In genomic region chr6:26218824-26219223, GRCh38 we compare ENCODE assay signal across 12 cellular contexts.
DNase-seq lines count a peak whose midpoint lies in the region; ATAC-seq and TF ChIP-seq lines count a peak whose summit lies in the region.
"Had no signal": no experiment of that assay in that cellular context is flagged by ENCODE, and none has a peak within 500 bp of the region (broad histone marks: within the 10 kb centered on the region; RNA-seq: fewer than 3 reads in every experiment).

No MANE protein-coding gene starts in this region.

- H3K36me3 Mint-ChIP-seq in activated CD8-positive, alpha-beta T cell treated with anti-CD3 and anti-CD28 coated beads for 36 hours (ENCODE audit: low read depth): no peaks in the 10 kb centered on the region
- H3K36me3 Mint-ChIP-seq in activated CD8-positive, alpha-beta T cell treated with anti-CD3 and anti-CD28 coated beads, Interleukin-2, amount 10 ng/mL, durations not matched to agents 7 days and 5 days (ENCODE audit: low read depth): no peaks in the 10 kb centered on the region
- no peaks in the 10 kb centered on the region for H3K36me3 Mint-ChIP-seq in activated T-helper 2 cell treated with anti-CD3 and anti-CD28 coated beads, Interferon-gamma antibody, Interleukin-2, Interleukin-4, amounts not matched to agents 10 μg/mL and 5 μg/mL and 100 μg/mL, durations not matched to agents 14 hours and 24 hours and 36 hours (ENCODE audit: low read depth)
- H3K36me3 Mint-ChIP-seq in stimulated activated naive B cell treated with anti-CD40 and anti-IgM and Interleukin-4, amounts not matched to agents 10 μg/mL and 1 μg/mL and 100 μg/mL, for 72 hours: no peaks in the 10 kb centered on the region

- POLR2A ChIA-PET in activated CD8-positive, alpha-beta T cell treated with anti-CD3 and anti-CD28 coated beads for 36 hours (lab: Charles Lee): interaction anchor here (0.8 to 27.2 kb wide), 8 partner anchors 14 to 67 kb away, joined by 3 to 883 read pairs (median 3); a partner anchor contains a TSS
- POLR2A ChIA-PET in activated CD8-positive, alpha-beta T cell treated with anti-CD3 and anti-CD28 coated beads, Interleukin-2, amount 10 ng/mL, durations not matched to agents 7 days and 5 days (lab: Charles Lee): interaction anchor here (0.7 to 27.2 kb wide), 7 partner anchors 16 to 163 kb away, joined by 3 to 2224 read pairs (median 5); a partner anchor contains a TSS

- CTCF ChIA-PET in activated CD8-positive, alpha-beta T cell treated with anti-CD3 and anti-CD28 coated beads for 36 hours (lab: Charles Lee): no interaction called here
- CTCF ChIA-PET in activated CD8-positive, alpha-beta T cell treated with anti-CD3 and anti-CD28 coated beads, Interleukin-2, amount 10 ng/mL, durations not matched to agents 7 days and 5 days (lab: Charles Lee): no interaction called here

- H3K36me3 ChIP-seq in NT2/D1 (ENCODE audit: insufficient read depth, insufficient read length, low read length) (no peaks in the 10 kb centered on the region), brain microvascular endothelial cell (replicated peaks) (no peaks in the 10 kb centered on the region)

- peak overlapping the region; percentile 7 for H3K27ac Mint-ChIP-seq in activated CD8-positive, alpha-beta T cell treated with anti-CD3 and anti-CD28 coated beads for 36 hours
- no peak overlapping the region for H3K27ac Mint-ChIP-seq in activated CD8-positive, alpha-beta T cell treated with anti-CD3 and anti-CD28 coated beads, Interleukin-2, amount 10 ng/mL, durations not matched to agents 7 days and 5 days
- H3K27ac Mint-ChIP-seq in activated T-helper 2 cell treated with anti-CD3 and anti-CD28 coated beads, Interferon-gamma antibody, Interleukin-2, Interleukin-4, amounts not matched to agents 10 μg/mL and 5 μg/mL and 100 μg/mL, durations not matched to agents 14 hours and 24 hours and 36 hours: peak overlapping the region; percentile 35
- H3K27ac Mint-ChIP-seq in stimulated activated naive B cell treated with anti-CD40 and anti-IgM and Interleukin-4, amounts not matched to agents 10 μg/mL and 1 μg/mL and 100 μg/mL, for 72 hours: peak overlapping the region; percentile 9

- no peak for DNase-seq in activated CD8-positive, alpha-beta T cell treated with anti-CD3 and anti-CD28 coated beads for 36 hours
- DNase-seq in activated CD8-positive, alpha-beta T cell treated with anti-CD3 and anti-CD28 coated beads, Interleukin-2, amount 10 ng/mL, durations not matched to agents 7 days and 5 days: no peak
- no peak for DNase-seq in NT2/D1 (ENCODE audit: low read depth, low spot score)
- no peak for DNase-seq in activated T-helper 2 cell treated with anti-CD3 and anti-CD28 coated beads, Interferon-gamma antibody, Interleukin-2, Interleukin-4, amounts not matched to agents 10 μg/mL and 5 μg/mL and 100 μg/mL, durations not matched to agents 14 hours and 24 hours and 36 hours (ENCODE audit: low spot score)
- no peak for DNase-seq in stimulated activated naive B cell treated with anti-CD40 and anti-IgM and Interleukin-4, amounts not matched to agents 10 μg/mL and 1 μg/mL and 100 μg/mL, for 72 hours
- no peak for DNase-seq in iPS-NIHi7 (ENCODE audit: extremely low spot score)
- no peak for DNase-seq in brain microvascular endothelial cell
- no peak for DNase-seq in left lobe of liver (ENCODE audit: low spot score)
- DNase-seq: DMS 273 treated with DMSO at 0.1 percent for 48 hours, NCI-H1105 treated with DMSO at 0.1 percent for 48 hours, NCI-H446, substantia nigra had no signal

- H3K4me3 ChIP-seq in NT2/D1 (ENCODE audit: insufficient read length, low read depth) (peak overlapping the region; percentile 11), brain microvascular endothelial cell (ENCODE audit: low read depth, low read length) (no peak overlapping the region)

- peaks cover 2% of the 10 kb centered on the region for H3K4me1 ChIP-seq in NT2/D1 (ENCODE audit: insufficient read depth, insufficient read length)

- intact Hi-C loops in activated CD8-positive, alpha-beta T cell treated with anti-CD3 and anti-CD28 coated beads for 36 hours (cut with micrococcal nuclease): loop anchor here (5.0 kb wide), 1 partner anchor 53 kb away; a partner anchor contains a TSS
- intact Hi-C loops in activated T-helper 2 cell treated with anti-CD3 and anti-CD28 coated beads, Interferon-gamma antibody, Interleukin-2, Interleukin-4, amounts not matched to agents 10 μg/mL and 5 μg/mL and 100 μg/mL, durations not matched to agents 14 hours and 24 hours and 36 hours (cut with micrococcal nuclease): no loop called here

- no peaks in the 10 kb centered on the region for H3K27me3 ChIP-seq in NT2/D1 (ENCODE audit: insufficient read depth, insufficient read length)
- no peaks in the 10 kb centered on the region for H3K27me3 ChIP-seq in brain microvascular endothelial cell (replicated peaks)

- in situ Hi-C loops in brain microvascular endothelial cell (cut with HindIII; ENCODE audit: low pct_ligation_motif_present, low sequenced_read_pairs): no loop called here

- H3K9me3 Mint-ChIP-seq in activated CD8-positive, alpha-beta T cell treated with anti-CD3 and anti-CD28 coated beads for 36 hours: no peaks in the 10 kb centered on the region
- no peaks in the 10 kb centered on the region for H3K9me3 Mint-ChIP-seq in activated CD8-positive, alpha-beta T cell treated with anti-CD3 and anti-CD28 coated beads, Interleukin-2, amount 10 ng/mL, durations not matched to agents 7 days and 5 days (ENCODE audit: insufficient read depth)
- no peaks in the 10 kb centered on the region for H3K9me3 Mint-ChIP-seq in activated T-helper 2 cell treated with anti-CD3 and anti-CD28 coated beads, Interferon-gamma antibody, Interleukin-2, Interleukin-4, amounts not matched to agents 10 μg/mL and 5 μg/mL and 100 μg/mL, durations not matched to agents 14 hours and 24 hours and 36 hours
- peaks cover 1 to 4% of the 10 kb centered on the region in 2 donors for H3K9me3 Mint-ChIP-seq in stimulated activated naive B cell treated with anti-CD40 and anti-IgM and Interleukin-4, amounts not matched to agents 10 μg/mL and 1 μg/mL and 100 μg/mL, for 72 hours

- no peak for ATAC-seq in activated CD8-positive, alpha-beta T cell treated with anti-CD3 and anti-CD28 coated beads for 36 hours
- no peak for ATAC-seq in activated CD8-positive, alpha-beta T cell treated with anti-CD3 and anti-CD28 coated beads, Interleukin-2, amount 10 ng/mL, durations not matched to agents 7 days and 5 days
- ATAC-seq in stimulated activated naive B cell treated with anti-CD40 and anti-IgM and Interleukin-4, amounts not matched to agents 10 μg/mL and 1 μg/mL and 100 μg/mL, for 72 hours (replicated peaks): no peak
- ATAC-seq in left lobe of liver: no peak

- H3K27ac ChIP-seq in brain microvascular endothelial cell: no peak overlapping the region

- peak overlapping the region; percentile 50 for H3K9ac ChIP-seq in NT2/D1 (ENCODE audit: insufficient read length, low read depth)

- no peak for TF ChIP-seq CTCF in activated CD8-positive, alpha-beta T cell treated with anti-CD3 and anti-CD28 coated beads for 36 hours (IDR thresholded peaks at IDR 0.05)
- no peak for TF ChIP-seq CTCF in brain microvascular endothelial cell (IDR thresholded peaks at IDR 0.05; ENCODE audit: low read depth, low read length, missing control alignments)

- H3K4me1 Mint-ChIP-seq in activated CD8-positive, alpha-beta T cell treated with anti-CD3 and anti-CD28 coated beads for 36 hours (ENCODE audit: low read depth): peaks cover 13% of the 10 kb centered on the region
- H3K4me1 Mint-ChIP-seq in activated CD8-positive, alpha-beta T cell treated with anti-CD3 and anti-CD28 coated beads, Interleukin-2, amount 10 ng/mL, durations not matched to agents 7 days and 5 days (ENCODE audit: low read depth): peaks cover 38% of the 10 kb centered on the region
- peaks cover 19% of the 10 kb centered on the region for H3K4me1 Mint-ChIP-seq in activated T-helper 2 cell treated with anti-CD3 and anti-CD28 coated beads, Interferon-gamma antibody, Interleukin-2, Interleukin-4, amounts not matched to agents 10 μg/mL and 5 μg/mL and 100 μg/mL, durations not matched to agents 14 hours and 24 hours and 36 hours (ENCODE audit: low read depth)
- H3K4me1 Mint-ChIP-seq in stimulated activated naive B cell treated with anti-CD40 and anti-IgM and Interleukin-4, amounts not matched to agents 10 μg/mL and 1 μg/mL and 100 μg/mL, for 72 hours: peaks cover 4 to 6% of the 10 kb centered on the region in 2 donors

- peaks cover under 1% of the 10 kb centered on the region; the same call in 1 of the 2 replicates for H3K9me3 ChIP-seq in NT2/D1 (ENCODE audit: insufficient read depth, low read length)

- no peaks in the 10 kb centered on the region for H3K27me3 Mint-ChIP-seq in activated CD8-positive, alpha-beta T cell treated with anti-CD3 and anti-CD28 coated beads for 36 hours
- H3K27me3 Mint-ChIP-seq in activated CD8-positive, alpha-beta T cell treated with anti-CD3 and anti-CD28 coated beads, Interleukin-2, amount 10 ng/mL, durations not matched to agents 7 days and 5 days (ENCODE audit: low read depth): no peaks in the 10 kb centered on the region
- H3K27me3 Mint-ChIP-seq in activated T-helper 2 cell treated with anti-CD3 and anti-CD28 coated beads, Interferon-gamma antibody, Interleukin-2, Interleukin-4, amounts not matched to agents 10 μg/mL and 5 μg/mL and 100 μg/mL, durations not matched to agents 14 hours and 24 hours and 36 hours (ENCODE audit: low read depth): no peaks in the 10 kb centered on the region
- no peaks in the 10 kb centered on the region for H3K27me3 Mint-ChIP-seq in stimulated activated naive B cell treated with anti-CD40 and anti-IgM and Interleukin-4, amounts not matched to agents 10 μg/mL and 1 μg/mL and 100 μg/mL, for 72 hours

- peak overlapping the region; percentile 2 for H3K4me3 Mint-ChIP-seq in activated CD8-positive, alpha-beta T cell treated with anti-CD3 and anti-CD28 coated beads for 36 hours
- no peak overlapping the region for H3K4me3 Mint-ChIP-seq in activated CD8-positive, alpha-beta T cell treated with anti-CD3 and anti-CD28 coated beads, Interleukin-2, amount 10 ng/mL, durations not matched to agents 7 days and 5 days
- no peak overlapping the region for H3K4me3 Mint-ChIP-seq in activated T-helper 2 cell treated with anti-CD3 and anti-CD28 coated beads, Interferon-gamma antibody, Interleukin-2, Interleukin-4, amounts not matched to agents 10 μg/mL and 5 μg/mL and 100 μg/mL, durations not matched to agents 14 hours and 24 hours and 36 hours (ENCODE audit: low read depth)
- H3K4me3 Mint-ChIP-seq in stimulated activated naive B cell treated with anti-CD40 and anti-IgM and Interleukin-4, amounts not matched to agents 10 μg/mL and 1 μg/mL and 100 μg/mL, for 72 hours: no peak overlapping the region
